In genomic region chr1:226626577-226626956, GRCh38 we compare ENCODE assay signal across 8 cellular contexts.
DNase-seq lines count a peak whose midpoint lies in the region; ATAC-seq and TF ChIP-seq lines count a peak whose summit lies in the region.

No MANE protein-coding gene starts in this region.

- H3K4me1 ChIP-seq in upper lobe of left lung = peaks cover 6 to 9% (median 9%) of the 10 kb centered on the region in 4 donors

- no peaks in the 10 kb centered on the region for H3K27me3 ChIP-seq in upper lobe of left lung

- no peak overlapping the region for H3K27ac ChIP-seq in upper lobe of left lung

- DNase-seq in Ammon's horn (ENCODE audit: low spot score) = peak; percentile 76
- DNase-seq in activated naive CD4-positive, alpha-beta T cell treated with Interleukin-2 at 50 U/mL for 16 hours = peak; percentile 86
- peak; percentile 63 for DNase-seq in globus pallidus (ENCODE audit: low spot score)
- peak; percentile 93 for DNase-seq in posterior vena cava (ENCODE audit: low spot score)
- peak; percentile 80 to 87 for DNase-seq in upper lobe of left lung

- TF ChIP-seq CTCF in upper lobe of left lung (IDR thresholded peaks at IDR 0.05) = peak; percentile 90 to 98 (median 93)

- no peak for TF ChIP-seq POLR2A in upper lobe of left lung (IDR thresholded peaks at IDR 0.05)

- no peaks in the 10 kb centered on the region for H3K9me3 ChIP-seq in upper lobe of left lung

- peak; percentile 72 for ATAC-seq in GM19023 (IDR thresholded peaks at IDR 0.05; ENCODE audit: unreplicated experiment)
- ATAC-seq in HG03442 (IDR thresholded peaks at IDR 0.05; ENCODE audit: unreplicated experiment) = peak; percentile 64
- ATAC-seq in SK-N-SH treated with all-trans-retinoic acid at 6 μM for 48 hours = peak; percentile 95
- peak; percentile 89 to 95 for ATAC-seq in upper lobe of left lung (ENCODE audit: low FRiP score in 2 of 2)

- peak overlapping the region in 1 of 4 donors; percentile 15 for H3K4me3 ChIP-seq in upper lobe of left lung

- no peak for TF ChIP-seq EP300 in upper lobe of left lung (IDR thresholded peaks at IDR 0.05)

- intact Hi-C loops in posterior vena cava (cut with DNase I) = no loop called here

- H3K36me3 ChIP-seq in upper lobe of left lung = peaks cover 0 to 7% (median 1%) of the 10 kb centered on the region in 4 donors

- WGBS in upper lobe of left lung, 2 donors = 2 to 4% methylated on average over 9 to 11 of the region's 11 CpGs

TF ChIP-seq in SK-N-SH treated with all-trans-retinoic acid at 6 μM for 48 hours, 23 proteins besides CTCF, POLR2A, EP300 and RAD21:
- no peak for TF ChIP-seq RARB (CRISPR knock-in tag; IDR thresholded peaks at IDR 0.05)
- no peak for TF ChIP-seq ZFP30 (CRISPR knock-in tag; IDR thresholded peaks at IDR 0.05)
- TF ChIP-seq TCF4 (CRISPR knock-in tag; IDR thresholded peaks at IDR 0.05; ENCODE audit: borderline replicate concordance) = no peak
- no peak for TF ChIP-seq CREB5 (CRISPR knock-in tag; IDR thresholded peaks at IDR 0.05; ENCODE audit: low read depth)
- no peak for TF ChIP-seq BACH2 (CRISPR knock-in tag; IDR thresholded peaks at IDR 0.05; ENCODE audit: borderline replicate concordance)
- no peak for TF ChIP-seq ISL1 (CRISPR knock-in tag; IDR thresholded peaks at IDR 0.05)
- TF ChIP-seq TOX (CRISPR knock-in tag; IDR thresholded peaks at IDR 0.05; ENCODE audit: borderline replicate concordance) = no peak
- no peak for TF ChIP-seq ZC3H10 (CRISPR knock-in tag; IDR thresholded peaks at IDR 0.05)
- TF ChIP-seq PPARA (CRISPR knock-in tag; IDR thresholded peaks at IDR 0.05; ENCODE audit: borderline replicate concordance) = no peak
- TF ChIP-seq ARNTL (CRISPR knock-in tag; IDR thresholded peaks at IDR 0.05; ENCODE audit: borderline replicate concordance, low read depth) = no peak
- no peak for TF ChIP-seq ZNF8 (CRISPR knock-in tag; IDR thresholded peaks at IDR 0.05)
- no peak for TF ChIP-seq ZNF565 (CRISPR knock-in tag; conservative IDR thresholded peaks at IDR 0.05; ENCODE audit: low read depth)
- TF ChIP-seq ZNF70 (CRISPR knock-in tag; IDR thresholded peaks at IDR 0.05) = no peak
